ENCODE assay signal across 2 cellular contexts in the genomic region with DNA sequence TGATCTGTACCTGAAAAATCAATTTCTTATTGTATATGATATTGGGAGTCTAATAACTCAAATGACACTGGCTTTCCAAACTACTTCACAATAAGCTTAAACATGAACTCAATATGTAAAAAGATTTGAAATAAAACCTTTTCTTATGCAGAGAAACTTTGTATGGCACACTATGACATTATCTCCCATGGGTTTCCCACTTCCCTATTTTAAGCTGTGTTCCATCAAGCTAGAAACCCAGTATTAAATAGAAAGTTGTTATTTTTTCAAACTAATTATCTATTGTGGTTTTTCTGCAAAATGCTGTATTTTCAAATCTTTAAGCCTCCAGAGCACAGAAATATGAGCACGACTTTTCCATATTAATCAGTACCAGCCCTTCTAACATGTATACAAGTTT.
TF ChIP-seq lines count a peak whose summit lies in the region.

No MANE protein-coding gene starts in this region.

TF ChIP-seq in GM12891, 5 proteins besides CTCF, POLR2A, EP300 and RAD21:
- peak; percentile 45; the same call in 1 of the 2 replicates for TF ChIP-seq SPI1 (IDR thresholded peaks at IDR 0.05; ENCODE audit: low read depth, low read length)
- no peak for TF ChIP-seq PAX5 (IDR thresholded peaks at IDR 0.05; ENCODE audit: insufficient read depth, low read length, severe bottlenecking)
TF ChIP-seq in GM12891: peak in this region for 1.

TF ChIP-seq in GM12878, 131 proteins besides CTCF, POLR2A, EP300 and RAD21:
- TF ChIP-seq SPI1 (IDR thresholded peaks at IDR 0.05; ENCODE audit: borderline replicate concordance, insufficient read depth, low read depth, low read length) (peak; percentile 55; the same call in 1 of the 2 replicates), NRF1 (conservative IDR thresholded peaks at IDR 0.05; ENCODE audit: low read depth, low read length) (no peak)
TF ChIP-seq in GM12878: peak in this region for 1.
